In genomic region chr10:71241114-71241898, GRCh38 we compare ENCODE assay signal across 1 cellular context.
TF ChIP-seq lines count a peak whose summit lies in the region.

No MANE protein-coding gene starts in this region.

TF ChIP-seq in HepG2, 621 proteins besides CTCF, POLR2A, EP300 and RAD21 (continued from another document):
- TF ChIP-seq PREB (CRISPR knock-in tag; IDR thresholded peaks at IDR 0.05): no peak
- TF ChIP-seq BATF2 (CRISPR knock-in tag; IDR thresholded peaks at IDR 0.05): no peak
- no peak for TF ChIP-seq ZBTB14 (CRISPR knock-in tag; IDR thresholded peaks at IDR 0.05)
- no peak for TF ChIP-seq ZNF10 (CRISPR knock-in tag; IDR thresholded peaks at IDR 0.05; ENCODE audit: borderline replicate concordance, low read depth)
- TF ChIP-seq CENPT (CRISPR knock-in tag; IDR thresholded peaks at IDR 0.05; ENCODE audit: low read depth): no peak
- no peak for TF ChIP-seq PHF8 (CRISPR knock-in tag; IDR thresholded peaks at IDR 0.05)
- TF ChIP-seq ZNF354B (CRISPR knock-in tag; IDR thresholded peaks at IDR 0.05): no peak
- TF ChIP-seq TEAD3 (CRISPR knock-in tag; optimal IDR thresholded peaks at IDR 0.05; ENCODE audit: borderline replicate concordance): no peak
- no peak for TF ChIP-seq TBX2 (CRISPR knock-in tag; IDR thresholded peaks at IDR 0.05; ENCODE audit: borderline replicate concordance)
